In the genomic region with DNA sequence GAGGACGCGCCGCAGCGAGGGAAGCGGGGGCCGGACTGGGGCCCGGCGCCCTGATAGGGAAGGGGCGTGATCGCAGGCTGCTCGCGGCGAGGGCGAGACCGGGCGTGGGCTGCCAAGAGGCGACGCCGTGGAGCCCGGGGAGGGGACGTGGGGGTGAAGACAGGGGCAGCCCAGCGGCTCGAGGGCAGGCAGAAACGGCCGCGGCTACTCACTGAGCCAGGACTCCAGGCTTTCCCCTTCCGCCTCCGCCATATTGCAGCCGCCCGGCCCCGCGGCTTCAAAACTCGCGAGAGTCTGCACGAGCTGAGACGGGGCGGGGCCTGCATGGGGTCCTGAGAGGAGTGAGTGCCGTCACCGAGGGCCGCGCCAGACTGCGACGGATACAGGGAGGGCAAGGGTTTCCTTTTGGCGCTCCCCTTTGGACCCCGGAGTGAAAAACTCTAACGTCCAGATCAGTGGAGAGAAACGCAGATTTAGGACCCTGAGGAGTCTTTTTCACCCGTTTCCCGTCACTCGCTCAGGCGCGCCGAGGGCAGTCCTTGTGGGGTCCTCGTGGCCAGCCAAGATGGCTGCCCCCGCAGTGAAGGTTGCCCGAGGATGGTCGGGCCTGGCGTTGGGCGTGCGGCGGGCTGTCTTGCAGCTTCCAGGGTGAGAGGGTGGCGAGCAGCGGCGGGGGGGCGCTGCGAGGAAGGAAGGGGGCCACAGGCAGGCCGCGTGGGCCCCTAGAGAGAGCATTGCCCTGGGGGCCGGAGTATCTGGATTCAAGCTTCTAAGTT, we compare ENCODE assay signal across 8 cellular contexts. TPM values are rescaled to one million over a fixed set of nuclear protein-coding genes. Genes with fewer than 3 reads are reported as not detected.
DNase-seq lines count a peak whose midpoint lies in the region; ATAC-seq and TF ChIP-seq lines count a peak whose summit lies in the region.

GGA3 (minus strand) TSS at position 271 of the 776 bp plus-strand sequence; CDS start at position 252, 19 bp downstream.
MRPS7 (plus strand) TSS at position 544 of the 776 bp plus-strand sequence; CDS start at position 566, 22 bp downstream.

- H3K9me3 Mint-ChIP-seq in activated naive CD4-positive, alpha-beta T cell treated with anti-CD3 and anti-CD28 coated beads, Interleukin-2, amount 50 U/mL, for 24 hours: no peaks in the 10 kb centered on the region
- H3K9me3 Mint-ChIP-seq in osteocyte (ENCODE audit: unreplicated experiment): no peaks in the 10 kb centered on the region

- no peak for TF ChIP-seq CTCF in osteocyte (IDR thresholded peaks at IDR 0.05)
- TF ChIP-seq CTCF in thoracic aorta (IDR thresholded peaks at IDR 0.05): no peak

- peaks cover 17 to 27% of the 10 kb centered on the region in 2 donors for H3K4me1 ChIP-seq in thoracic aorta (ENCODE audit: control insufficient read depth in 1 of 2, low read depth in 2 of 2)

- H3K4me3 Mint-ChIP-seq in activated naive CD4-positive, alpha-beta T cell treated with anti-CD3 and anti-CD28 coated beads, Interleukin-2, amount 50 U/mL, for 24 hours: peak within 1 kb of the TSS; percentile 100
- H3K4me3 Mint-ChIP-seq in osteocyte (ENCODE audit: unreplicated experiment): peak within 1 kb of the TSS; percentile 99

- DNase-seq in GM04504 (ENCODE audit: low read depth): peak; percentile 88
- DNase-seq in NCI-H1092 treated with DMSO at 0.1 percent for 48 hours (lab: John Stamatoyannopoulos, UW): peak; percentile 93
- peak; percentile 66 for DNase-seq in glomerular endothelial cell (ENCODE audit: extremely low read depth, low read depth, low spot score)
- peak; percentile 98 for DNase-seq in osteocyte (ENCODE audit: extremely low spot score, unreplicated experiment)
- DNase-seq in thoracic aorta (ENCODE audit: low spot score): peak; percentile 87

- peak within 1 kb of the TSS; percentile 94 for H3K4me3 ChIP-seq in thoracic aorta

- H3K27me3 ChIP-seq in thoracic aorta (replicated peaks; ENCODE audit: insufficient read depth): no peaks in the 10 kb centered on the region

- H3K9me3 ChIP-seq in thoracic aorta: no peaks in the 10 kb centered on the region

- peak within 1 kb of the TSS; percentile 93 to 98 for H3K27ac ChIP-seq in thoracic aorta

- H3K36me3 ChIP-seq in thoracic aorta: peaks cover 13% of the 10 kb centered on the region

- no peaks in the 10 kb centered on the region for H3K27me3 Mint-ChIP-seq in activated naive CD4-positive, alpha-beta T cell treated with anti-CD3 and anti-CD28 coated beads, Interleukin-2, amount 50 U/mL, for 24 hours
- no peaks in the 10 kb centered on the region for H3K27me3 Mint-ChIP-seq in osteocyte (ENCODE audit: unreplicated experiment)

- H3K4me1 Mint-ChIP-seq in activated naive CD4-positive, alpha-beta T cell treated with anti-CD3 and anti-CD28 coated beads, Interleukin-2, amount 50 U/mL, for 24 hours: peaks cover 47% of the 10 kb centered on the region
- peaks cover 38% of the 10 kb centered on the region for H3K4me1 Mint-ChIP-seq in osteocyte (ENCODE audit: unreplicated experiment)

- H3K27ac Mint-ChIP-seq in activated naive CD4-positive, alpha-beta T cell treated with anti-CD3 and anti-CD28 coated beads, Interleukin-2, amount 50 U/mL, for 24 hours: peak within 1 kb of the TSS; percentile 100
- H3K27ac Mint-ChIP-seq in osteocyte (ENCODE audit: unreplicated experiment): peak within 1 kb of the TSS; percentile 100

- ATAC-seq in HG02610 (IDR thresholded peaks at IDR 0.05; ENCODE audit: unreplicated experiment) (peak; percentile 84), SK-N-SH treated with all-trans-retinoic acid at 6 μM for 48 hours (peak; percentile 97), thoracic aorta (ENCODE audit: insufficient number of reproducible peaks, low FRiP score, low read depth) (peak; percentile 95)

- peaks cover 9% of the 10 kb centered on the region for H3K36me3 Mint-ChIP-seq in activated naive CD4-positive, alpha-beta T cell treated with anti-CD3 and anti-CD28 coated beads, Interleukin-2, amount 50 U/mL, for 24 hours
- peaks cover 15% of the 10 kb centered on the region for H3K36me3 Mint-ChIP-seq in osteocyte (ENCODE audit: unreplicated experiment)

TF ChIP-seq in SK-N-SH treated with all-trans-retinoic acid at 6 μM for 48 hours, 23 proteins besides CTCF, POLR2A, EP300 and RAD21:
- TF ChIP-seq ZNF8 (CRISPR knock-in tag; IDR thresholded peaks at IDR 0.05) (no peak; the same call in 1 of the 2 replicates), ZFP3 (CRISPR knock-in tag; IDR thresholded peaks at IDR 0.05) (0 out of 2 replicates have a peak, but pooled peaks have one; percentile 21)
- TF ChIP-seq, protein P1, sequence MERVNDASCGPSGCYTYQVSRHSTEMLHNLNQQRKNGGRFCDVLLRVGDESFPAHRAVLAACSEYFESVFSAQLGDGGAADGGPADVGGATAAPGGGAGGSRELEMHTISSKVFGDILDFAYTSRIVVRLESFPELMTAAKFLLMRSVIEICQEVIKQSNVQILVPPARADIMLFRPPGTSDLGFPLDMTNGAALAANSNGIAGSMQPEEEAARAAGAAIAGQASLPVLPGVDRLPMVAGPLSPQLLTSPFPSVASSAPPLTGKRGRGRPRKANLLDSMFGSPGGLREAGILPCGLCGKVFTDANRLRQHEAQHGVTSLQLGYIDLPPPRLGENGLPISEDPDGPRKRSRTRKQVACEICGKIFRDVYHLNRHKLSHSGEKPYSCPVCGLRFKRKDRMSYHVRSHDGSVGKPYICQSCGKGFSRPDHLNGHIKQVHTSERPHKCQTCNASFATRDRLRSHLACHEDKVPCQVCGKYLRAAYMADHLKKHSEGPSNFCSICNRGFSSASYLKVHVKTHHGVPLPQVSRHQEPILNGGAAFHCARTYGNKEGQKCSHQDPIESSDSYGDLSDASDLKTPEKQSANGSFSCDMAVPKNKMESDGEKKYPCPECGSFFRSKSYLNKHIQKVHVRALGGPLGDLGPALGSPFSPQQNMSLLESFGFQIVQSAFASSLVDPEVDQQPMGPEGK (CRISPR knock-in tag; IDR thresholded peaks at IDR 0.05; ENCODE audit: borderline replicate concordance): 0 out of 2 replicates have a peak, but pooled peaks have one; percentile 36

RNA-seq across cellular contexts. Expression of gene GGA3, which starts in this region (rescaled TPM):
- 27.0 and 32.5 TPM in 2 replicates for total RNA-seq in glomerular endothelial cell
- total RNA-seq in osteocyte: 34.3 and 34.6 TPM in 2 replicates
- 10 to 100 TPM; 33.3 to 41.9 TPM for total RNA-seq in thoracic aorta

RNA-seq across cellular contexts. Expression of gene MRPS7, which starts in this region (rescaled TPM):
- total RNA-seq in glomerular endothelial cell (42.6 and 49.4 TPM in 2 replicates), osteocyte (49.6 and 50.4 TPM in 2 replicates), thoracic aorta (10 to 100 TPM; 29.0 to 33.2 TPM)

Comparison
In these comparisons a context has a peak if more than half of its experiments do, and no peak if none do; other contexts are left out.
1. Peak in every context shown above with its lines: DNase-seq, ATAC-seq, H3K4me3 ChIP-seq and H3K27ac ChIP-seq.